9 cellular contexts compared by ENCODE assay signal in genomic region chr2:66578067-66578852, GRCh38.
DNase-seq lines count a peak whose midpoint lies in the region; ATAC-seq and TF ChIP-seq lines count a peak whose summit lies in the region.
"Had no signal": no experiment of that assay in that cellular context is flagged by ENCODE, and none has a peak within 500 bp of the region (broad histone marks: within the 10 kb centered on the region; RNA-seq: fewer than 3 reads in every experiment).

No MANE protein-coding gene starts in this region.

- peak overlapping the region; percentile 66 for H3K9ac ChIP-seq in SK-N-MC (ENCODE audit: insufficient read length)

- H3K27ac ChIP-seq in SK-N-MC (peak overlapping the region; percentile 98), gastroesophageal sphincter (peak overlapping the region; percentile 95 to 98 (median 98))

- peak overlapping the region; percentile 99 for H3K27ac Mint-ChIP-seq in progenitor cell of endocrine pancreas

- TF ChIP-seq EP300 in gastroesophageal sphincter (IDR thresholded peaks at IDR 0.05): no peak

- DNase-seq in EL (peak; percentile 30), SK-N-MC (ENCODE audit: low read depth, low spot score) (no peak), progenitor cell of endocrine pancreas (ENCODE audit: low spot score, unreplicated experiment) (no peak), DMS79 (lab: John Stamatoyannopoulos, UW) (no peak), OCI-M2 (lab: John Stamatoyannopoulos, UW; ENCODE audit: unreplicated experiment) (no peak), AG20443 (ENCODE audit: low spot score) (no peak)
- no peak for DNase-seq in activated CD4-positive, alpha-beta T cell treated with anti-CD3 and anti-CD28 coated beads, Interleukin-2, amount 50 U/mL, for 48 hours
- DNase-seq: activated CD8-positive, alpha-beta memory T cell treated with anti-CD3 and anti-CD28 coated beads, Interleukin-2, amount 50 U/mL, for 4 hours had no signal

- TF ChIP-seq CTCF in gastroesophageal sphincter (IDR thresholded peaks at IDR 0.05) (no peak), progenitor cell of endocrine pancreas (IDR thresholded peaks at IDR 0.05; ENCODE audit: unreplicated experiment) (no peak)

- H3K36me3 ChIP-seq in SK-N-MC (ENCODE audit: insufficient read depth, low read length) (no peaks in the 10 kb centered on the region), gastroesophageal sphincter (no peaks in the 10 kb centered on the region)

- H3K4me1 Mint-ChIP-seq in progenitor cell of endocrine pancreas (ENCODE audit: low read depth): peaks cover 45% of the 10 kb centered on the region

- TF ChIP-seq POLR2A in gastroesophageal sphincter (IDR thresholded peaks at IDR 0.05): peak in 1 of 2 donors; percentile 0

- H3K27me3 Mint-ChIP-seq in progenitor cell of endocrine pancreas: no peaks in the 10 kb centered on the region

- H3K9me3 ChIP-seq in SK-N-MC (ENCODE audit: low read depth, low read length) (no peaks in the 10 kb centered on the region), gastroesophageal sphincter (no peaks in the 10 kb centered on the region)

- peaks cover 0 to 78% (median 4%) of the 10 kb centered on the region in 3 donors for H3K4me1 ChIP-seq in gastroesophageal sphincter

- peak overlapping the region; percentile 87 for H3K4me3 Mint-ChIP-seq in progenitor cell of endocrine pancreas (ENCODE audit: low read depth)

- H3K27me3 ChIP-seq in gastroesophageal sphincter: peaks cover 36% of the 10 kb centered on the region

- WGBS in gastroesophageal sphincter (ENCODE audit: low coverage in 1 of 2), 2 donors: 3 to 13% methylated on average over 10 to 17 of the region's 31 CpGs

- no peaks in the 10 kb centered on the region for H3K9me3 Mint-ChIP-seq in progenitor cell of endocrine pancreas (ENCODE audit: low read depth)

- no peak for ATAC-seq in gastroesophageal sphincter

- no peaks in the 10 kb centered on the region for H3K36me3 Mint-ChIP-seq in progenitor cell of endocrine pancreas (ENCODE audit: insufficient read depth)

- H3K4me3 ChIP-seq in SK-N-MC: peak overlapping the region; percentile 60
- H3K4me3 ChIP-seq in gastroesophageal sphincter: peak overlapping the region; percentile 59 to 65
